Comparison of ENCODE assay signal across 19 cellular contexts in the genomic region with DNA sequence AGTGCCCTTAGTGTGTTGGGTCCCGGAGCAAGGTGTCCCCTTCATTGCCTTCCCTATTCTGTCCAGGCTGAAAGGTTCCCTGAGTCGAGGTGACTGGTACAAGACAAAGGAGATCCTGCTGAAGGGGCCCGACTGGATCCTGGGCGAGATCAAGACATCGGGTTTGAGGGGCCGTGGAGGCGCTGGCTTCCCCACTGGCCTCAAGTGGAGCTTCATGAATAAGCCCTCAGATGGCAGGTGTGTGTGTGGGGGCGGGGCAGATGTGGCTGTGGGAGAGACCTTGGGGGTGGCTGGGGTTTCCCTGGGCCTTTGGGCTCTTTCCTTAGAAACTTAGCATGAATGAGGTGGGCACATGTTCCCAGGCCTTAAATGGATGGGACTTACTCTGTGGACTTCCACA. TPM values are rescaled to one million over a fixed set of nuclear protein-coding genes. Genes with fewer than 3 reads are reported as not detected.
A peak's percentile ranks its signal among the peaks of the same experiment; 100 is the strongest.
DNase-seq lines count a peak whose midpoint lies in the region; ATAC-seq and TF ChIP-seq lines count a peak whose summit lies in the region.
"Had no signal": no experiment of that assay in that cellular context is flagged by ENCODE, and none has a peak within 500 bp of the region (broad histone marks: within the 10 kb centered on the region; RNA-seq: fewer than 3 reads in every experiment).

No MANE protein-coding gene starts in this region.

- DNase-seq in CD14-positive monocyte (ENCODE audit: low spot score) (no peak), naive B cell (no peak), MM.1S (no peak), AG20443 (ENCODE audit: low spot score) (no peak)
- DNase-seq in CD8-positive, alpha-beta memory T cell, result no peak
- DNase-seq in activated CD8-positive, alpha-beta T cell treated with anti-CD3 and anti-CD28 coated beads for 36 hours, result no peak
- DNase-seq in effector CD4-positive, alpha-beta T cell, result no peak
- DNase-seq: aorta; heart left ventricle; NCI-H146; stimulated activated CD4-positive, alpha-beta T cell treated with anti-CD3 and anti-CD28 coated beads, Interleukin-15, amount 100 ng/mL, for 24 hours had no signal

- no peaks in the 10 kb centered on the region for H3K27me3 ChIP-seq in CD8-positive, alpha-beta memory T cell (ENCODE audit: insufficient read depth, low read length, poor library complexity, severe bottlenecking)
- H3K27me3 ChIP-seq in MM.1S (replicated peaks; ENCODE audit: insufficient read depth, low read length), result no peaks in the 10 kb centered on the region
- H3K27me3 ChIP-seq: heart left ventricle had no signal

- no peak overlapping the region for H3K9ac ChIP-seq in MM.1S (ENCODE audit: low read length)

- no peak overlapping the region for H2AFZ ChIP-seq in MM.1S (ENCODE audit: low read length)

- TF ChIP-seq CTCF in CD14-positive monocyte (IDR thresholded peaks at IDR 0.05) (no peak), MM.1S (IDR thresholded peaks at IDR 0.05; ENCODE audit: low read length) (no peak)
- TF ChIP-seq CTCF in activated CD8-positive, alpha-beta T cell treated with anti-CD3 and anti-CD28 coated beads for 36 hours (IDR thresholded peaks at IDR 0.05), result no peak

- H3K4me1 Mint-ChIP-seq in CD14-positive monocyte (peaks cover 16% of the 10 kb centered on the region), naive B cell (peaks cover 18 to 41% (median 18%) of the 10 kb centered on the region in 3 donors)
- H3K4me1 Mint-ChIP-seq in CD8-positive, alpha-beta memory T cell, result peaks cover 13 to 41% (median 21%) of the 10 kb centered on the region in 3 donors
- peaks cover 23% of the 10 kb centered on the region for H3K4me1 Mint-ChIP-seq in activated CD8-positive, alpha-beta T cell treated with anti-CD3 and anti-CD28 coated beads for 36 hours (ENCODE audit: low read depth)

- H3K4me2 ChIP-seq in MM.1S (ENCODE audit: low read depth, low read length), result no peak overlapping the region

- H3K27ac ChIP-seq in CD8-positive, alpha-beta memory T cell (ENCODE audit: low read depth, low read length), result no peak overlapping the region
- no peak overlapping the region for H3K27ac ChIP-seq in MM.1S (ENCODE audit: low read length)

- H3K9me2 ChIP-seq in MM.1S (replicated peaks; ENCODE audit: insufficient read depth, low read length), result no peaks in the 10 kb centered on the region

- H3K27me3 Mint-ChIP-seq in CD14-positive monocyte (ENCODE audit: low read depth in 3 of 3) (peaks cover 0 to 3% (median 3%) of the 10 kb centered on the region in 3 donors), naive B cell (peaks cover 0 to 13% (median 10%) of the 10 kb centered on the region in 3 donors)
- no peaks in the 10 kb centered on the region for H3K27me3 Mint-ChIP-seq in CD8-positive, alpha-beta memory T cell
- H3K27me3 Mint-ChIP-seq in activated CD8-positive, alpha-beta T cell treated with anti-CD3 and anti-CD28 coated beads for 36 hours, result no peaks in the 10 kb centered on the region

- H3K79me2 ChIP-seq in MM.1S (ENCODE audit: low read length), result peaks cover 32% of the 10 kb centered on the region

- no peaks in the 10 kb centered on the region for H3K9me3 ChIP-seq in CD8-positive, alpha-beta memory T cell (ENCODE audit: low read length)
- no peaks in the 10 kb centered on the region for H3K9me3 ChIP-seq in MM.1S (replicated peaks; ENCODE audit: insufficient read depth, low read length)
- H3K9me3 ChIP-seq: heart left ventricle had no signal

- POLR2A ChIA-PET in CD8-positive, alpha-beta memory T cell (lab: Charles Lee), result no interaction called here
- POLR2A ChIA-PET in activated CD8-positive, alpha-beta T cell treated with anti-CD3 and anti-CD28 coated beads for 36 hours (lab: Charles Lee), result interaction anchor here (1.6 to 3.0 kb wide), 2 partner anchors 21 to 24 kb away, joined by 3 to 10 read pairs; a partner anchor contains a TSS

- peaks cover 41 to 43% of the 10 kb centered on the region in 2 donors for H3K36me3 Mint-ChIP-seq in CD14-positive monocyte
- H3K36me3 Mint-ChIP-seq in CD8-positive, alpha-beta memory T cell, result peaks cover 0 to 44% (median 2%) of the 10 kb centered on the region in 3 donors
- H3K36me3 Mint-ChIP-seq in activated CD8-positive, alpha-beta T cell treated with anti-CD3 and anti-CD28 coated beads for 36 hours (ENCODE audit: low read depth), result peaks cover 30% of the 10 kb centered on the region
- H3K36me3 Mint-ChIP-seq in naive B cell, result peaks cover 0 to 9% of the 10 kb centered on the region in 2 donors

- no peak for ATAC-seq in activated CD8-positive, alpha-beta T cell treated with anti-CD3 and anti-CD28 coated beads for 36 hours
- no peak for ATAC-seq in naive B cell (ENCODE audit: low read depth in 2 of 2)
- ATAC-seq in GM21529 (IDR thresholded peaks at IDR 0.05; ENCODE audit: unreplicated experiment), result no peak
- ATAC-seq: esophagus mucosa, heart left ventricle had no signal

- H3K4me1 ChIP-seq in CD8-positive, alpha-beta memory T cell (ENCODE audit: insufficient read depth, low read length), result peaks cover 24% of the 10 kb centered on the region
- H3K4me1 ChIP-seq in MM.1S (ENCODE audit: low read length), result peaks cover 8% of the 10 kb centered on the region

- intact Hi-C loops in CD14-positive monocyte (cut with micrococcal nuclease), result loop anchor here (5.0 kb wide), 1 partner anchor 36 kb away; no protein-coding TSS in a partner anchor
- intact Hi-C loops in activated CD8-positive, alpha-beta T cell treated with anti-CD3 and anti-CD28 coated beads for 36 hours (cut with micrococcal nuclease), result no loop called here

- CTCF ChIA-PET in CD8-positive, alpha-beta memory T cell (lab: Charles Lee), result interaction anchor here (1.2 to 1.7 kb wide), 4 partner anchors 21 to 46 kb away, joined by 3 to 8 read pairs (median 5); a partner anchor contains a TSS
- CTCF ChIA-PET in activated CD8-positive, alpha-beta T cell treated with anti-CD3 and anti-CD28 coated beads for 36 hours (lab: Charles Lee), result interaction anchor here (0.5 to 1.4 kb wide), 2 partner anchors 36 to 370 kb away, joined by 3 read pairs; no protein-coding TSS in a partner anchor

- no peaks in the 10 kb centered on the region for H4K20me1 ChIP-seq in MM.1S (ENCODE audit: insufficient read depth, low read length)

- no peak overlapping the region for H3K4me3 ChIP-seq in CD8-positive, alpha-beta memory T cell (ENCODE audit: low read length)
- no peak overlapping the region for H3K4me3 ChIP-seq in MM.1S (ENCODE audit: low read length)

- peaks cover 18% of the 10 kb centered on the region for H3K36me3 ChIP-seq in CD8-positive, alpha-beta memory T cell (ENCODE audit: insufficient read depth, low read length)
- no peaks in the 10 kb centered on the region; the same call in none of the 2 replicates for H3K36me3 ChIP-seq in MM.1S (replicated peaks; ENCODE audit: insufficient read depth, low read length)

- H3K27ac Mint-ChIP-seq in CD14-positive monocyte (peak overlapping the region in 4 of 7 donors; percentile 41 to 56 (median 51)), naive B cell (peak overlapping the region in 1 of 6 donors; percentile 52)
- H3K27ac Mint-ChIP-seq in CD8-positive, alpha-beta memory T cell, result peak overlapping the region; percentile 36 to 87 (median 56)
- H3K27ac Mint-ChIP-seq in activated CD8-positive, alpha-beta T cell treated with anti-CD3 and anti-CD28 coated beads for 36 hours, result peak overlapping the region; percentile 88

- H3F3A ChIP-seq in MM.1S (ENCODE audit: insufficient read depth, low read length), result peaks cover 12% of the 10 kb centered on the region

- H3K4me3 Mint-ChIP-seq in CD14-positive monocyte, result no peak overlapping the region
- H3K4me3 Mint-ChIP-seq in CD8-positive, alpha-beta memory T cell, result peak overlapping the region; percentile 40 to 93 (median 88)
- peak overlapping the region; percentile 93 for H3K4me3 Mint-ChIP-seq in activated CD8-positive, alpha-beta T cell treated with anti-CD3 and anti-CD28 coated beads for 36 hours
- H3K4me3 Mint-ChIP-seq in naive B cell, result peak overlapping the region in 7 of 8 donors; percentile 29 to 91 (median 86)

- H3K9me3 Mint-ChIP-seq in CD14-positive monocyte (no peaks in the 10 kb centered on the region), naive B cell (no peaks in the 10 kb centered on the region)
- no peaks in the 10 kb centered on the region for H3K9me3 Mint-ChIP-seq in CD8-positive, alpha-beta memory T cell
- no peaks in the 10 kb centered on the region for H3K9me3 Mint-ChIP-seq in activated CD8-positive, alpha-beta T cell treated with anti-CD3 and anti-CD28 coated beads for 36 hours

RNA-seq across cellular contexts. Expression of a gene that starts 1.8 kb away (rescaled TPM):
- polyA plus RNA-seq in CD14-positive monocyte (10 to 100 TPM; 71.6 to 72.1 TPM), naive B cell (ENCODE audit: low read depth in 6 of 6) (100 to 1,000 TPM; 110 to 165 (median 124) TPM)
- total RNA-seq in CD8-positive, alpha-beta memory T cell, result 100 to 1,000 TPM; 321 to 326 TPM
- polyA plus RNA-seq in CD8-positive, alpha-beta memory T cell, result 140 TPM
- total RNA-seq in activated CD8-positive, alpha-beta T cell treated with anti-CD3 and anti-CD28 coated beads for 36 hours, result 100 to 1,000 TPM; 315 to 317 TPM

RNA-seq across cellular contexts. Expression of a gene that starts 21.3 kb away (rescaled TPM):
- 1 to 10 TPM; 1.3 to 1.4 TPM for polyA plus RNA-seq in CD14-positive monocyte
- total RNA-seq in CD8-positive, alpha-beta memory T cell, result 10 to 100 TPM; 26.2 to 27.9 TPM
- 3.5 TPM for polyA plus RNA-seq in CD8-positive, alpha-beta memory T cell
- total RNA-seq in activated CD8-positive, alpha-beta T cell treated with anti-CD3 and anti-CD28 coated beads for 36 hours, result 10 to 100 TPM; 35.5 to 39.5 TPM
- 10 to 100 TPM in 3 of 6 donors, 1 to 10 TPM in 3; 2.9 to 15.3 (median 10.0) TPM for polyA plus RNA-seq in naive B cell (ENCODE audit: low read depth in 6 of 6)

RNA-seq across cellular contexts. Expression of a gene that starts 24.9 kb away (rescaled TPM):
- polyA plus RNA-seq in CD14-positive monocyte, result 1,000 to 10,000 TPM; 1,250 to 1,483 TPM
- 100 to 1,000 TPM; 462 to 474 TPM for total RNA-seq in CD8-positive, alpha-beta memory T cell
- 333 TPM for polyA plus RNA-seq in CD8-positive, alpha-beta memory T cell
- total RNA-seq in activated CD8-positive, alpha-beta T cell treated with anti-CD3 and anti-CD28 coated beads for 36 hours, result 100 to 1,000 TPM; 467 to 472 TPM
- 100 to 1,000 TPM; 225 to 406 (median 317) TPM for polyA plus RNA-seq in naive B cell (ENCODE audit: low read depth in 6 of 6)

RNA-seq across cellular contexts. Expression of a gene that starts 31.1 kb away (rescaled TPM):
- polyA plus RNA-seq in CD14-positive monocyte, result not detected
- total RNA-seq in CD8-positive, alpha-beta memory T cell, result not detected
- not detected for polyA plus RNA-seq in CD8-positive, alpha-beta memory T cell
- total RNA-seq in activated CD8-positive, alpha-beta T cell treated with anti-CD3 and anti-CD28 coated beads for 36 hours, result not detected
- not detected for polyA plus RNA-seq in naive B cell (ENCODE audit: low read depth in 6 of 6)
- total RNA-seq: aorta, esophagus mucosa, kidney epithelial cell, mononuclear cell, NCI-H460, pulmonary artery endothelial cell, SK-MEL-5, temporal lobe had no signal

RNA-seq across cellular contexts. Expression of a gene that starts 42.0 kb away (rescaled TPM):
- polyA plus RNA-seq in CD14-positive monocyte (under 1 TPM; 0.16 to 0.21 TPM), naive B cell (ENCODE audit: low read depth in 6 of 6) (1 to 10 TPM in 5 of 6 donors, under 1 TPM in 1; 0.80 to 6.6 (median 2.5) TPM)
- under 1 TPM; 0.49 to 0.55 TPM for total RNA-seq in CD8-positive, alpha-beta memory T cell
- polyA plus RNA-seq in CD8-positive, alpha-beta memory T cell, result 0.38 TPM
- under 1 TPM; 0.31 to 0.61 TPM for total RNA-seq in activated CD8-positive, alpha-beta T cell treated with anti-CD3 and anti-CD28 coated beads for 36 hours
- total RNA-seq: aorta, heart left ventricle, NCI-H460, pulmonary artery endothelial cell, SK-MEL-5, temporal lobe had no signal
- polyA plus RNA-seq: heart left ventricle had no signal

Comparison
In these comparisons a context has a peak if more than half of its experiments do, and no peak if none do; other contexts are left out.
1. H3K4me3 Mint-ChIP-seq: peak in CD8-positive, alpha-beta memory T cell (7 of 7), activated CD8-positive, alpha-beta T cell treated with anti-CD3 and anti-CD28 coated beads for 36 hours (single experiment) and naive B cell (7 of 8); none in CD14-positive monocyte (0 of 2).